Comparison of ENCODE assay signal across 1 cellular context in genomic region chr1:22953392-22954141, GRCh38.
TF ChIP-seq lines count a peak whose summit lies in the region.

No MANE protein-coding gene starts in this region.

TF ChIP-seq in H1, 55 proteins besides CTCF, POLR2A, EP300 and RAD21:
- no peak for TF ChIP-seq SIX5 (IDR thresholded peaks at IDR 0.05; ENCODE audit: low read depth, low read length)
- TF ChIP-seq NRF1 (IDR thresholded peaks at IDR 0.05; ENCODE audit: low read depth, low read length) = no peak
- TF ChIP-seq YY1 (IDR thresholded peaks at IDR 0.05; ENCODE audit: low read depth, low read length) = no peak
- 0 out of 2 replicates have a peak, but pooled peaks have one; percentile 40 for TF ChIP-seq RBBP5 (IDR thresholded peaks at IDR 0.05; ENCODE audit: borderline replicate concordance, low read depth, low read length)
- no peak for TF ChIP-seq KDM4A (IDR thresholded peaks at IDR 0.05; ENCODE audit: low read depth, low read length, severe bottlenecking)
- no peak for TF ChIP-seq ASH2L (IDR thresholded peaks at IDR 0.05; ENCODE audit: low read length)
- no peak for TF ChIP-seq BRCA1 (IDR thresholded peaks at IDR 0.05; ENCODE audit: low read depth, low read length)
- TF ChIP-seq HDAC6 (IDR thresholded peaks at IDR 0.05; ENCODE audit: low read depth, low read length) = no peak
- no peak for TF ChIP-seq CREB1 (IDR thresholded peaks at IDR 0.05)
- TF ChIP-seq GABPA (IDR thresholded peaks at IDR 0.05; ENCODE audit: borderline replicate concordance, insufficient read depth, low read length) = 0 out of 2 replicates have a peak, but pooled peaks have one; percentile 9
- TF ChIP-seq RXRA (IDR thresholded peaks at IDR 0.05; ENCODE audit: insufficient read depth, low read depth, low read length) = no peak
- no peak for TF ChIP-seq CTBP2 (IDR thresholded peaks at IDR 0.05; ENCODE audit: borderline replicate concordance, insufficient read depth, insufficient read length, low read length)
- TF ChIP-seq CBX8 (IDR thresholded peaks at IDR 0.05; ENCODE audit: borderline replicate concordance, low read depth, low read length) = no peak
- no peak for TF ChIP-seq KDM1A (IDR thresholded peaks at IDR 0.05; ENCODE audit: borderline replicate concordance, low read length)
